15 cellular contexts compared by ENCODE assay signal in the genomic region with DNA sequence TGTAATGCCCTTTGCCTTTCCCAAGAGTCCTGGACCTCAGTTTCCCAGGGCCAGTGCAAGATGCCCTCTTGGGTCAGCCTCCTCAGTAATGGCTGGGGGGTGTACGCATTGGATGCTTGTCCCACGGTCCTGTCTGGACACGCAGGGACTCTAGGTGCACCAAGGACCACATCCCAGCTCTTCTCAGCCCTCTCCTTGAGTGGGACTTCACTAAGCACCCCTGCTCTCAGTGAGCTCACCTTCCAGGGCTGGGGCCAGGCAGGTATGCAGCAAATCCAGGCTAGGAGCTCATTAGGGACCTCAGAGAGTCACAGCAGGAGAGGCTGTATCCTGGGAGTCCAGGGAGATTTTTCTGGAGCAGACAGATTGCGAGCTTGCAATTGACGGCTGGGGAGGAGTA. TPM values are rescaled to one million over a fixed set of nuclear protein-coding genes. Genes with fewer than 3 reads are reported as not detected.
A peak's percentile ranks its signal among the peaks of the same experiment; 100 is the strongest.
DNase-seq lines count a peak whose midpoint lies in the region; ATAC-seq and TF ChIP-seq lines count a peak whose summit lies in the region.
"Had no signal": no experiment of that assay in that cellular context is flagged by ENCODE, and none has a peak within 500 bp of the region (broad histone marks: within the 10 kb centered on the region; RNA-seq: fewer than 3 reads in every experiment).

No MANE protein-coding gene starts in this region.

- H3K4ac ChIP-seq in mesendoderm (ENCODE audit: low read depth, low read length), result no peak overlapping the region

- H3K18ac ChIP-seq in mesendoderm (ENCODE audit: low read length), result no peak overlapping the region

- H4K5ac ChIP-seq in mesendoderm (ENCODE audit: low read length), result no peak overlapping the region

- H3K4me2 ChIP-seq in mesendoderm (ENCODE audit: low read length), result no peak overlapping the region
- H3K4me2 ChIP-seq: BLaER1 treated with 17β-estradiol and CSF1 and Interleukin-3, amounts not matched to agents 10 nM and 100 nM; GM23338 had no signal

- POLR2A ChIA-PET in RWPE1 (lab: Yijun Ruan, JAX; ENCODE audit: low non-redundant PET), result no interaction called here

- H3K27ac ChIP-seq in RWPE1 (peak overlapping the region; percentile 67), mesendoderm (ENCODE audit: low read depth, low read length) (no peak overlapping the region)
- H3K27ac ChIP-seq: BLaER1 treated with 17β-estradiol and CSF1 and Interleukin-3, amounts not matched to agents 10 nM and 100 nM; HL-60 had no signal

- H3K27ac Mint-ChIP-seq in activated T-cell treated with anti-CD3 and anti-CD28 coated beads, Interleukin-2, amount 50 U/mL, for 24 hours, result peak overlapping the region; percentile 44
- no peak overlapping the region for H3K27ac Mint-ChIP-seq in activated T-cell treated with anti-CD3 and anti-CD28 coated beads, Interleukin-2, amount 50 U/mL, for 72 hours
- peak overlapping the region; percentile 64 for H3K27ac Mint-ChIP-seq in stimulated activated effector memory CD8-positive, alpha-beta T cell treated with anti-CD3 and anti-CD28 coated beads, Interleukin-12 subunit alpha, Interleukin-12 subunit beta, amount 100 ng/mL, for 72 hours
- H3K27ac Mint-ChIP-seq: B cell; CD8-positive, alpha-beta T cell; GM23338 had no signal

- no peak overlapping the region for H3K4me3 Mint-ChIP-seq in activated T-cell treated with anti-CD3 and anti-CD28 coated beads, Interleukin-2, amount 50 U/mL, for 24 hours
- no peak overlapping the region for H3K4me3 Mint-ChIP-seq in activated T-cell treated with anti-CD3 and anti-CD28 coated beads, Interleukin-2, amount 50 U/mL, for 72 hours
- H3K4me3 Mint-ChIP-seq in stimulated activated effector memory CD8-positive, alpha-beta T cell treated with anti-CD3 and anti-CD28 coated beads, Interleukin-12 subunit alpha, Interleukin-12 subunit beta, amount 100 ng/mL, for 72 hours, result no peak overlapping the region
- H3K4me3 Mint-ChIP-seq: B cell; CD8-positive, alpha-beta T cell; GM23338 had no signal

- peaks cover 25% of the 10 kb centered on the region for H3K36me3 ChIP-seq in mesendoderm (ENCODE audit: control insufficient read depth, insufficient read depth, low read length)

- no peak overlapping the region for H2BK15ac ChIP-seq in mesendoderm (replicated peaks; ENCODE audit: low read depth)

- H2BK5ac ChIP-seq in mesendoderm (ENCODE audit: low read length), result no peak overlapping the region

- ATAC-seq in activated T-cell treated with anti-CD3 and anti-CD28 coated beads, Interleukin-2, amount 50 U/mL, for 72 hours (replicated peaks in 1 of 2), result no peak
- no peak for ATAC-seq in stimulated activated effector memory CD8-positive, alpha-beta T cell treated with anti-CD3 and anti-CD28 coated beads, Interleukin-12 subunit alpha, Interleukin-12 subunit beta, amount 100 ng/mL, for 72 hours
- ATAC-seq: CD8-positive, alpha-beta T cell; GM23338 had no signal

- H2AK5ac ChIP-seq in mesendoderm (ENCODE audit: low read length), result no peak overlapping the region

- H2BK120ac ChIP-seq in mesendoderm (ENCODE audit: low read depth, low read length), result no peak overlapping the region

- H3K79me2 ChIP-seq in mesendoderm (ENCODE audit: control insufficient read depth, insufficient read depth, low read length), result no peaks in the 10 kb centered on the region

- no peaks in the 10 kb centered on the region for H3K27me3 Mint-ChIP-seq in activated T-cell treated with anti-CD3 and anti-CD28 coated beads, Interleukin-2, amount 50 U/mL, for 24 hours
- H3K27me3 Mint-ChIP-seq in activated T-cell treated with anti-CD3 and anti-CD28 coated beads, Interleukin-2, amount 50 U/mL, for 72 hours (ENCODE audit: low read depth), result no peaks in the 10 kb centered on the region
- H3K27me3 Mint-ChIP-seq: B cell had no signal

- peaks cover 6% of the 10 kb centered on the region for H3K4me1 Mint-ChIP-seq in activated T-cell treated with anti-CD3 and anti-CD28 coated beads, Interleukin-2, amount 50 U/mL, for 24 hours (ENCODE audit: low read depth)
- H3K4me1 Mint-ChIP-seq in activated T-cell treated with anti-CD3 and anti-CD28 coated beads, Interleukin-2, amount 50 U/mL, for 72 hours (ENCODE audit: low read depth), result no peaks in the 10 kb centered on the region
- H3K4me1 Mint-ChIP-seq in stimulated activated effector memory CD8-positive, alpha-beta T cell treated with anti-CD3 and anti-CD28 coated beads, Interleukin-12 subunit alpha, Interleukin-12 subunit beta, amount 100 ng/mL, for 72 hours, result peaks cover 5% of the 10 kb centered on the region
- H3K4me1 Mint-ChIP-seq: B cell, GM23338 had no signal

- no peaks in the 10 kb centered on the region for H3K79me1 ChIP-seq in mesendoderm (ENCODE audit: low read length)

- H4K8ac ChIP-seq in mesendoderm (ENCODE audit: low read depth, low read length), result no peak overlapping the region

- H3K9ac ChIP-seq in mesendoderm (ENCODE audit: low read length), result no peak overlapping the region
- H3K9ac ChIP-seq: BLaER1 treated with 17β-estradiol and CSF1 and Interleukin-3, amounts not matched to agents 10 nM and 100 nM had no signal

- no CpG with 5 or more reads among the region's 5 CpGs for WGBS in mesendoderm (ENCODE audit: extremely low coverage, insufficient coverage, low lambda C conversion rate)

- no peak overlapping the region for H3K4me3 ChIP-seq in mesendoderm (ENCODE audit: low read length)
- H3K4me3 ChIP-seq: BLaER1 treated with 17β-estradiol and CSF1 and Interleukin-3, amounts not matched to agents 10 nM and 100 nM; GM23338 had no signal

- H3K4me1 ChIP-seq in mesendoderm (ENCODE audit: control insufficient read depth, low read depth, low read length), result no peaks in the 10 kb centered on the region
- H3K4me1 ChIP-seq: BLaER1 treated with 17β-estradiol and CSF1 and Interleukin-3, amounts not matched to agents 10 nM and 100 nM had no signal

- no peaks in the 10 kb centered on the region for H3K27me3 ChIP-seq in mesendoderm (ENCODE audit: insufficient read depth, low read length, poor library complexity)
- H3K27me3 ChIP-seq: BLaER1 treated with 17β-estradiol and CSF1 and Interleukin-3, amounts not matched to agents 10 nM and 100 nM had no signal

- no peaks in the 10 kb centered on the region for H3K9me3 Mint-ChIP-seq in activated T-cell treated with anti-CD3 and anti-CD28 coated beads, Interleukin-2, amount 50 U/mL, for 24 hours
- H3K9me3 Mint-ChIP-seq in activated T-cell treated with anti-CD3 and anti-CD28 coated beads, Interleukin-2, amount 50 U/mL, for 72 hours, result no peaks in the 10 kb centered on the region
- H3K9me3 Mint-ChIP-seq in stimulated activated effector memory CD8-positive, alpha-beta T cell treated with anti-CD3 and anti-CD28 coated beads, Interleukin-12 subunit alpha, Interleukin-12 subunit beta, amount 100 ng/mL, for 72 hours, result no peaks in the 10 kb centered on the region
- H3K9me3 Mint-ChIP-seq: CD8-positive, alpha-beta T cell; GM23338 had no signal

- peaks cover 99% of the 10 kb centered on the region for H3K36me3 Mint-ChIP-seq in activated T-cell treated with anti-CD3 and anti-CD28 coated beads, Interleukin-2, amount 50 U/mL, for 24 hours (ENCODE audit: low read depth)
- H3K36me3 Mint-ChIP-seq in activated T-cell treated with anti-CD3 and anti-CD28 coated beads, Interleukin-2, amount 50 U/mL, for 72 hours (ENCODE audit: insufficient read depth in 2 of 2), result peaks cover 2 to 15% of the 10 kb centered on the region in 2 donors
- H3K36me3 Mint-ChIP-seq in stimulated activated effector memory CD8-positive, alpha-beta T cell treated with anti-CD3 and anti-CD28 coated beads, Interleukin-12 subunit alpha, Interleukin-12 subunit beta, amount 100 ng/mL, for 72 hours, result peaks cover 72% of the 10 kb centered on the region

- H3K23ac ChIP-seq in mesendoderm (ENCODE audit: low read length), result no peak overlapping the region

- DNase-seq in activated T-cell treated with anti-CD3 and anti-CD28 coated beads, Interleukin-2, amount 50 U/mL, for 24 hours, result no peak
- no peak for DNase-seq in activated T-cell treated with anti-CD3 and anti-CD28 coated beads, Interleukin-2, amount 50 U/mL, for 72 hours
- DNase-seq in RWPE1 (ENCODE audit: low spot score), result no peak
- peak; percentile 12 for DNase-seq in mesendoderm
- no peak for DNase-seq in stimulated activated effector memory CD8-positive, alpha-beta T cell treated with anti-CD3 and anti-CD28 coated beads, Interleukin-12 subunit alpha, Interleukin-12 subunit beta, amount 100 ng/mL, for 72 hours (ENCODE audit: low spot score in 2 of 2)
- DNase-seq in DMS114 treated with DMSO at 0.1 percent for 48 hours (lab: John Stamatoyannopoulos, UW; ENCODE audit: unreplicated experiment), result no peak
- DNase-seq: Calu3; CD8-positive, alpha-beta T cell; DMS 273 treated with DMSO at 0.1 percent for 48 hours; HCEC 1CT; IMR-90 had no signal

- CTCF ChIA-PET in RWPE1 (lab: Yijun Ruan, JAX), result interaction anchor here (0.5 kb wide), 1 partner anchor 66 kb away, joined by 3 read pairs; no protein-coding TSS in a partner anchor

- no peak overlapping the region for H3K56ac ChIP-seq in mesendoderm (ENCODE audit: low read length)

- TF ChIP-seq CTCF in RWPE1 (conservative IDR thresholded peaks at IDR 0.05; ENCODE audit: low read depth), result no peak

RNA-seq across cellular contexts. Expression of a gene that starts 59.8 kb away (rescaled TPM):
- total RNA-seq in activated T-cell treated with anti-CD3 and anti-CD28 coated beads, Interleukin-2, amount 50 U/mL, for 72 hours, result 100 to 1,000 TPM; 136 to 140 TPM
- polyA plus RNA-seq in mesendoderm (2013, experiment 1 of 2), result 89.6 TPM
- polyA plus RNA-seq in mesendoderm (2013, experiment 2 of 2), result 91.7 TPM
